ENCODE assay signal across 18 cellular contexts in genomic region chr5:80119337-80119736, GRCh38.
DNase-seq lines count a peak whose midpoint lies in the region; ATAC-seq and TF ChIP-seq lines count a peak whose summit lies in the region.
"Had no signal": no experiment of that assay in that cellular context is flagged by ENCODE, and none has a peak within 500 bp of the region (broad histone marks: within the 10 kb centered on the region; RNA-seq: fewer than 3 reads in every experiment).

No MANE protein-coding gene starts in this region.

- DNase-seq in activated T-cell treated with anti-CD3 and anti-CD28 coated beads, Interleukin-2, amount 50 U/mL, for 24 hours = peak; percentile 13
- DNase-seq in activated T-cell treated with anti-CD3 and anti-CD28 coated beads for 4 hours (no peak), NCI-H1694 treated with DMSO at 0.1 percent for 48 hours (lab: John Stamatoyannopoulos, UW) (peak; percentile 32), H9 (no peak), epidermal melanocyte (ENCODE audit: insufficient read length, low spot score) (no peak), dermis blood vessel endothelial cell (no peak)
- DNase-seq in CD8-positive, alpha-beta T cell = no peak
- DNase-seq in naive thymus-derived CD8-positive, alpha-beta T cell = no peak
- DNase-seq: Calu3, DMS153, DMS79 treated with DMSO at 0.1 percent for 48 hours, EL, GM23248, H7, IMR-90, KBM-7 had no signal

- H3K4ac ChIP-seq in H9 (ENCODE audit: low read depth, low read length) = no peak overlapping the region

- no peak overlapping the region for H3K27ac Mint-ChIP-seq in activated T-cell treated with anti-CD3 and anti-CD28 coated beads, Interleukin-2, amount 50 U/mL, for 24 hours
- peak overlapping the region; percentile 11 for H3K27ac Mint-ChIP-seq in CD8-positive, alpha-beta T cell
- peak overlapping the region in 9 of 10 donors; percentile 32 to 84 (median 64) for H3K27ac Mint-ChIP-seq in naive thymus-derived CD8-positive, alpha-beta T cell
- H3K27ac Mint-ChIP-seq in H9 = no peak overlapping the region

- H3K14ac ChIP-seq in H9 (ENCODE audit: insufficient read depth, low read length) = no peak overlapping the region

- H3K36me3 Mint-ChIP-seq in activated T-cell treated with anti-CD3 and anti-CD28 coated beads, Interleukin-2, amount 50 U/mL, for 24 hours (ENCODE audit: low read depth) = peaks cover 18% of the 10 kb centered on the region
- H3K36me3 Mint-ChIP-seq in CD8-positive, alpha-beta T cell = peaks cover 28% of the 10 kb centered on the region
- peaks cover 5 to 22% (median 12%) of the 10 kb centered on the region in 3 donors for H3K36me3 Mint-ChIP-seq in naive thymus-derived CD8-positive, alpha-beta T cell
- H3K36me3 Mint-ChIP-seq in H9 (ENCODE audit: insufficient read depth in 1 of 3, low read depth in 3 of 3) = peaks cover 2 to 9% (median 7%) of the 10 kb centered on the region in 3 experiments; a peak in 6 of 7 replicates

- H2BK15ac ChIP-seq in H9 (ENCODE audit: low read depth, low read length) = no peak overlapping the region

- no peak overlapping the region for H3K9ac ChIP-seq in H9 (ENCODE audit: extremely low read depth, insufficient read length, low read length)
- H3K9ac ChIP-seq: GM23248 had no signal

- no peak overlapping the region for H3K56ac ChIP-seq in H9 (ENCODE audit: insufficient read length, low read depth, low read length)

- H2BK5ac ChIP-seq in H9 (ENCODE audit: insufficient read length, low read length) = no peak overlapping the region

- no peaks in the 10 kb centered on the region for H3K79me2 ChIP-seq in H9 (ENCODE audit: insufficient read depth, low read length)

- H3K4me1 ChIP-seq in CD8-positive, alpha-beta T cell (ENCODE audit: insufficient read depth, low read length) = peaks cover 47% of the 10 kb centered on the region
- no peaks in the 10 kb centered on the region for H3K4me1 ChIP-seq in H9 (ENCODE audit: insufficient read depth, low read length)

- CTCF ChIA-PET in CD8-positive, alpha-beta T cell (lab: Charles Lee) = interaction anchor here (0.9 to 1.6 kb wide), 6 partner anchors 28 to 170 kb away, joined by 3 to 6 read pairs (median 3); no protein-coding TSS in a partner anchor

- H3K4me3 Mint-ChIP-seq in activated T-cell treated with anti-CD3 and anti-CD28 coated beads, Interleukin-2, amount 50 U/mL, for 24 hours = no peak overlapping the region
- no peak overlapping the region for H3K4me3 Mint-ChIP-seq in CD8-positive, alpha-beta T cell
- H3K4me3 Mint-ChIP-seq in naive thymus-derived CD8-positive, alpha-beta T cell = no peak overlapping the region
- H3K4me3 Mint-ChIP-seq in H9 = no peak overlapping the region
- H3K4me3 Mint-ChIP-seq: CD14-positive monocyte had no signal

- peaks cover 3% of the 10 kb centered on the region for H3K9me3 Mint-ChIP-seq in activated T-cell treated with anti-CD3 and anti-CD28 coated beads, Interleukin-2, amount 50 U/mL, for 24 hours
- peaks cover 3% of the 10 kb centered on the region for H3K9me3 Mint-ChIP-seq in CD8-positive, alpha-beta T cell
- H3K9me3 Mint-ChIP-seq in naive thymus-derived CD8-positive, alpha-beta T cell = peaks cover 0 to 12% (median 8%) of the 10 kb centered on the region in 9 donors
- peaks cover 9% of the 10 kb centered on the region in 2 experiments; a peak in 4 of 5 replicates for H3K9me3 Mint-ChIP-seq in H9

- POLR2A ChIA-PET in CD8-positive, alpha-beta T cell (lab: Charles Lee) = interaction anchor here (1.4 to 3.9 kb wide), 5 partner anchors 10 to 137 kb away, joined by 3 to 21 read pairs (median 5); partner anchors contain the start of gene SERINC5
- POLR2A ChIA-PET in naive thymus-derived CD8-positive, alpha-beta T cell (lab: Charles Lee) = interaction anchor here (0.5 to 2.3 kb wide), 8 partner anchors 9 to 137 kb away, joined by 3 to 8 read pairs (median 4); partner anchors contain the start of gene SERINC5

- no peak for TF ChIP-seq CTCF in CD8-positive, alpha-beta T cell (IDR thresholded peaks at IDR 0.05)
- TF ChIP-seq CTCF in H9 (conservative IDR thresholded peaks at IDR 0.05) = no peak

- H4K8ac ChIP-seq in H9 (replicated peaks; ENCODE audit: insufficient read length, low read depth, low read length) = no peak overlapping the region

- no peaks in the 10 kb centered on the region for H3K27me3 Mint-ChIP-seq in activated T-cell treated with anti-CD3 and anti-CD28 coated beads, Interleukin-2, amount 50 U/mL, for 24 hours
- H3K27me3 Mint-ChIP-seq in CD8-positive, alpha-beta T cell (ENCODE audit: low read depth) = no peaks in the 10 kb centered on the region
- H3K27me3 Mint-ChIP-seq in naive thymus-derived CD8-positive, alpha-beta T cell = no peaks in the 10 kb centered on the region
- no peaks in the 10 kb centered on the region; the same call in 1 of the 2 replicates for H3K27me3 Mint-ChIP-seq in H9 (ENCODE audit: low read depth)

- no peak overlapping the region for H2AK5ac ChIP-seq in H9 (ENCODE audit: insufficient read length, low read length)

- no peak overlapping the region for H2AFZ ChIP-seq in H9 (ENCODE audit: low read length)
- H2AFZ ChIP-seq: GM23248 had no signal

- H4K91ac ChIP-seq in H9 (ENCODE audit: insufficient read length, low read depth, low read length) = no peak overlapping the region

- no peaks in the 10 kb centered on the region for H3K23me2 ChIP-seq in H9 (ENCODE audit: insufficient read length, low read depth, low read length, poor library complexity, severe bottlenecking)

- H2BK120ac ChIP-seq in H9 (ENCODE audit: low read depth, low read length, poor library complexity, severe bottlenecking) = no peak overlapping the region

- H3K4me3 ChIP-seq in CD8-positive, alpha-beta T cell (ENCODE audit: low read depth, low read length) = no peak overlapping the region
- H3K4me3 ChIP-seq: GM23248 had no signal

- H3K79me1 ChIP-seq in H9 (ENCODE audit: insufficient read depth, low read depth, low read length, poor library complexity, severe bottlenecking) = no peaks in the 10 kb centered on the region

- H4K5ac ChIP-seq in H9 (ENCODE audit: insufficient read length, low read depth, low read length) = no peak overlapping the region

- H3K27me3 ChIP-seq in CD8-positive, alpha-beta T cell (ENCODE audit: insufficient read depth, low read length) = no peaks in the 10 kb centered on the region
- no peaks in the 10 kb centered on the region for H3K27me3 ChIP-seq in H9 (ENCODE audit: insufficient read depth, low read length)

- no peak overlapping the region for H2BK20ac ChIP-seq in H9 (ENCODE audit: low read depth, low read length, poor library complexity, severe bottlenecking)

- H3T11ph ChIP-seq in H9 (ENCODE audit: low read length) = no peak overlapping the region

- H3K4me2 ChIP-seq in H9 (ENCODE audit: insufficient read depth, insufficient read length, low read length) = no peak overlapping the region

- H3K9me3 ChIP-seq in CD8-positive, alpha-beta T cell (ENCODE audit: low read length) = no peaks in the 10 kb centered on the region
- H3K9me3 ChIP-seq in H9 (ENCODE audit: control insufficient read depth, low read depth, low read length) = no peaks in the 10 kb centered on the region

- H3K18ac ChIP-seq in H9 (ENCODE audit: insufficient read length, low read depth, low read length) = no peak overlapping the region

- intact Hi-C loops in CD8-positive, alpha-beta T cell (cut with DNase I, micrococcal nuclease) = no loop called here

- H2BK12ac ChIP-seq in H9 (ENCODE audit: insufficient read length, low read depth, low read length) = no peak overlapping the region

- no peaks in the 10 kb centered on the region for H4K20me1 ChIP-seq in H9 (ENCODE audit: control insufficient read depth, insufficient read depth, insufficient read length)

- peaks cover 51% of the 10 kb centered on the region for H3K4me1 Mint-ChIP-seq in activated T-cell treated with anti-CD3 and anti-CD28 coated beads, Interleukin-2, amount 50 U/mL, for 24 hours (ENCODE audit: low read depth)
- H3K4me1 Mint-ChIP-seq in CD8-positive, alpha-beta T cell (ENCODE audit: low read depth) = peaks cover 61% of the 10 kb centered on the region
- H3K4me1 Mint-ChIP-seq in naive thymus-derived CD8-positive, alpha-beta T cell = peaks cover 39 to 79% (median 70%) of the 10 kb centered on the region in 4 donors
- H3K4me1 Mint-ChIP-seq in H9 = peaks cover 4 to 5% of the 10 kb centered on the region in 2 experiments; a peak in 3 of 4 replicates

- H3K23ac ChIP-seq in H9 (ENCODE audit: insufficient read length, low read depth, low read length) = no peak overlapping the region

- no CpG with 5 or more reads among the region's 2 CpGs for WGBS in H9 (ENCODE audit: extremely low coverage, insufficient read length, low lambda C conversion rate)

- H3K36me3 ChIP-seq in CD8-positive, alpha-beta T cell (ENCODE audit: insufficient read depth, low read length) = no peaks in the 10 kb centered on the region

- H3K27ac ChIP-seq in CD8-positive, alpha-beta T cell (ENCODE audit: low read depth, low read length) = no peak overlapping the region
- no peak overlapping the region for H3K27ac ChIP-seq in H9 (ENCODE audit: insufficient read length, low read depth, low read length)
- H3K27ac ChIP-seq: 22Rv1, GM23248 had no signal

- no peak for ATAC-seq in CD8-positive, alpha-beta T cell
- no peak for ATAC-seq in naive thymus-derived CD8-positive, alpha-beta T cell

Comparison
In these comparisons a context has a peak if more than half of its experiments do, and no peak if none do; other contexts are left out.
1. DNase-seq: peak in activated T-cell treated with anti-CD3 and anti-CD28 coated beads, Interleukin-2, amount 50 U/mL, for 24 hours (single experiment) and NCI-H1694 treated with DMSO at 0.1 percent for 48 hours (single experiment); none in activated T-cell treated with anti-CD3 and anti-CD28 coated beads for 4 hours (single experiment), CD8-positive, alpha-beta T cell (0 of 7), naive thymus-derived CD8-positive, alpha-beta T cell (0 of 10), H9 (single experiment), epidermal melanocyte (single experiment) and dermis blood vessel endothelial cell (single experiment).
2. H3K27ac Mint-ChIP-seq: peak in CD8-positive, alpha-beta T cell (single experiment) and naive thymus-derived CD8-positive, alpha-beta T cell (9 of 10); none in activated T-cell treated with anti-CD3 and anti-CD28 coated beads, Interleukin-2, amount 50 U/mL, for 24 hours (single experiment) and H9 (0 of 3).